ENCODE assay signal across 24 cellular contexts in the genomic region with DNA sequence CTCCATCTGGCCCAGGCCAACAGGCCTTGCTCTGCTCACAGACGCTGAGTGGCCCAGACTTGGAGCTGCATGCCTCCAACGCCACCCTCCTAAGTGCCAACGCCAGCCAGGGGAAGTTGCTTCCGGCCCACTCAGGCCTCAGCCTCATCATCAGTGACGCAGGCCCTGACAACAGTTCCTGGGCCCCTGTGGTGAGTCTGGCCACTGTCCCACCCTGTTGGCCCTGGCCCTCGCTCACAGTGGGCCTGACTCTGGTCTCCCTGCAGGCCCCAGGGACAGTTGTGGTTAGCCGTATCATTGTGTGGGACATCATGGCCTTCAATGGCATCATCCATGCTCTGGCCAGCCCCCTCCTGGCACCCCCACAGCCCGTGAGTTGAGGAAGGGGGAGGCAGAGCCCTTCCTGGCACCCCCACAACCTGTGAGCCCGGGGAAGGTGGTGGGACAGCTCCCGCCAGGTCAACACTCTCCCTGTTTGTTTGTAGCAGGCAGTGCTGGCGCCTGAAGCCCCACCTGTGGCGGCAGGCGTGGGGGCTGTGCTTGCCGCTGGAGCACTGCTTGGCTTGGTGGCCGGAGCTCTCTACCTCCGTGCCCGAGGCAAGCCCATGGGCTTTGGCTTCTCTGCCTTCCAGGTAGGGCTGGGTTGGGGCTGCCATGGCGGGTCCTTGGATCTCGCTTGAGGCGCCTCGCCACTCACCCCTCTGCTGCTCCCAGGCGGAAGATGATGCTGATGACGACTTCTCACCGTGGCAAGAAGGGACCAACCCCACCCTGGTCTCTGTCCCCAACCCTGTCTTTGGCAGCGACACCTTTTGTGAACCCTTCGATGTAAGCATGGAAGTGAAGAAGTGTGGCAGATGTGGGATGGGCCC. TPM values are rescaled to one million over a fixed set of nuclear protein-coding genes. Genes with fewer than 3 reads are reported as not detected.
A peak's percentile ranks its signal among the peaks of the same experiment; 100 is the strongest.
DNase-seq lines count a peak whose midpoint lies in the region; ATAC-seq and TF ChIP-seq lines count a peak whose summit lies in the region.
"Had no signal": no experiment of that assay in that cellular context is flagged by ENCODE, and none has a peak within 500 bp of the region (broad histone marks: within the 10 kb centered on the region; RNA-seq: fewer than 3 reads in every experiment).

No MANE protein-coding gene starts in this region.

- no peak overlapping the region for H2BK120ac ChIP-seq in H9 (ENCODE audit: low read depth, low read length, poor library complexity, severe bottlenecking)

- H3K18ac ChIP-seq in H9 (ENCODE audit: insufficient read length, low read depth, low read length): no peak overlapping the region

- no peak overlapping the region for H2BK20ac ChIP-seq in H9 (ENCODE audit: low read depth, low read length, poor library complexity, severe bottlenecking)

- H3K36me3 Mint-ChIP-seq in H9 (ENCODE audit: insufficient read depth in 1 of 3, low read depth in 3 of 3): peaks cover 24 to 49% (median 45%) of the 10 kb centered on the region in 3 experiments; a peak in 6 of 7 replicates
- peaks cover 46% of the 10 kb centered on the region for H3K36me3 Mint-ChIP-seq in Calu3 (ENCODE audit: insufficient read depth, unreplicated experiment)
- H3K36me3 Mint-ChIP-seq: activated naive CD8-positive, alpha-beta T cell; CD8-positive, alpha-beta memory T cell had no signal

- H2BK15ac ChIP-seq in H9 (ENCODE audit: low read depth, low read length): no peak overlapping the region

- no peaks in the 10 kb centered on the region for H3K79me2 ChIP-seq in H9 (ENCODE audit: insufficient read depth, low read length)

- BruUV-seq in Calu3 (replicated peaks; lab: Mats Ljungman, UMichigan): no TSS peak

- H4K91ac ChIP-seq in H9 (ENCODE audit: insufficient read length, low read depth, low read length): no peak overlapping the region

- no peak overlapping the region for H3K4me3 ChIP-seq in right atrium auricular region

- peaks cover 43% of the 10 kb centered on the region for H3K36me3 ChIP-seq in right atrium auricular region

- no peak overlapping the region for H2BK12ac ChIP-seq in H9 (ENCODE audit: insufficient read length, low read depth, low read length)

- H3K14ac ChIP-seq in H9 (ENCODE audit: insufficient read depth, low read length): no peak overlapping the region

- H4K20me1 ChIP-seq in H9 (ENCODE audit: control insufficient read depth, insufficient read depth, insufficient read length): peaks cover 3% of the 10 kb centered on the region

- no peak for ATAC-seq in sciatic nerve
- ATAC-seq in stimulated activated naive CD8-positive, alpha-beta T cell treated with anti-CD3 and anti-CD28 coated beads, Interleukin-15, amount 100 ng/mL, for 72 hours: no peak
- ATAC-seq: activated CD8-positive, alpha-beta T cell treated with anti-CD3 and anti-CD28 coated beads for 36 hours had no signal

- H3K4me1 ChIP-seq in H9 (ENCODE audit: insufficient read depth, low read length): no peaks in the 10 kb centered on the region
- peaks cover 0 to 44% of the 10 kb centered on the region in 2 donors for H3K4me1 ChIP-seq in right atrium auricular region

- H2AFZ ChIP-seq in H9 (ENCODE audit: low read length): no peak overlapping the region

- H3K9me3 Mint-ChIP-seq in H9 (no peaks in the 10 kb centered on the region), Calu3 (ENCODE audit: low read depth, unreplicated experiment) (no peaks in the 10 kb centered on the region)
- no peaks in the 10 kb centered on the region for H3K9me3 Mint-ChIP-seq in stimulated activated naive CD8-positive, alpha-beta T cell treated with anti-CD3 and anti-CD28 coated beads, Interleukin-15, amount 100 ng/mL, for 72 hours
- H3K9me3 Mint-ChIP-seq: activated B cell treated with CpG ODN at 0.5 μM for 24 hours; activated CD8-positive, alpha-beta T cell treated with anti-CD3 and anti-CD28 coated beads for 36 hours; CD8-positive, alpha-beta memory T cell; IgD-negative memory B cell; neural crest cell; T-helper 1 cell treated with Interleukin-12 subunit alpha and Interleukin-12 subunit beta and Interleukin-4 antibody, amounts not matched to agents 30 μg/mL and 1 μg/mL, for 36 hours had no signal

- H3K4ac ChIP-seq in H9 (ENCODE audit: low read depth, low read length): no peak overlapping the region

- H3K27me3 ChIP-seq in H9 (ENCODE audit: insufficient read depth, low read length): no peaks in the 10 kb centered on the region
- no peaks in the 10 kb centered on the region for H3K27me3 ChIP-seq in right atrium auricular region

- H3K27ac Mint-ChIP-seq in H9 (peak overlapping the region in 2 of 3 experiments; percentile 27 to 90; a peak in 3 of 7 replicates), Calu3 (ENCODE audit: unreplicated experiment) (no peak overlapping the region)
- H3K27ac Mint-ChIP-seq in stimulated activated naive CD8-positive, alpha-beta T cell treated with anti-CD3 and anti-CD28 coated beads, Interleukin-15, amount 100 ng/mL, for 72 hours: peak overlapping the region in 1 of 2 donors; percentile 63
- H3K27ac Mint-ChIP-seq: activated B cell treated with CpG ODN at 0.5 μM for 24 hours; activated CD8-positive, alpha-beta T cell treated with anti-CD3 and anti-CD28 coated beads for 36 hours; activated naive CD8-positive, alpha-beta T cell; T-helper 1 cell treated with Interleukin-12 subunit alpha and Interleukin-12 subunit beta and Interleukin-4 antibody, amounts not matched to agents 30 μg/mL and 1 μg/mL, for 36 hours had no signal

- H3K9me3 ChIP-seq in H9 (ENCODE audit: control insufficient read depth, low read depth, low read length): no peaks in the 10 kb centered on the region
- no peaks in the 10 kb centered on the region for H3K9me3 ChIP-seq in right atrium auricular region

- no peak overlapping the region for H2BK5ac ChIP-seq in H9 (ENCODE audit: insufficient read length, low read length)

- no peak overlapping the region for H4K8ac ChIP-seq in H9 (replicated peaks; ENCODE audit: insufficient read length, low read depth, low read length)

- H3K79me1 ChIP-seq in H9 (ENCODE audit: insufficient read depth, low read depth, low read length, poor library complexity, severe bottlenecking): no peaks in the 10 kb centered on the region

- TF ChIP-seq CTCF in H9 (conservative IDR thresholded peaks at IDR 0.05) (no peak), right atrium auricular region (IDR thresholded peaks at IDR 0.05) (no peak), Calu3 (IDR thresholded peaks at IDR 0.05; ENCODE audit: unreplicated experiment) (no peak)

- H3K4me3 Mint-ChIP-seq in H9: no peak overlapping the region; a peak in 1 of 5 replicates
- H3K4me3 Mint-ChIP-seq in stimulated activated naive CD8-positive, alpha-beta T cell treated with anti-CD3 and anti-CD28 coated beads, Interleukin-15, amount 100 ng/mL, for 72 hours: no peak overlapping the region
- H3K4me3 Mint-ChIP-seq in Calu3 (ENCODE audit: low read depth, unreplicated experiment): no peak overlapping the region
- H3K4me3 Mint-ChIP-seq: activated B cell treated with CpG ODN at 0.5 μM for 24 hours; activated CD8-positive, alpha-beta T cell treated with anti-CD3 and anti-CD28 coated beads for 36 hours; activated naive CD8-positive, alpha-beta T cell; CD8-positive, alpha-beta memory T cell; IgD-negative memory B cell; neural crest cell; T-helper 1 cell treated with Interleukin-12 subunit alpha and Interleukin-12 subunit beta and Interleukin-4 antibody, amounts not matched to agents 30 μg/mL and 1 μg/mL, for 36 hours had no signal

- H3K27ac ChIP-seq in H9 (ENCODE audit: insufficient read length, low read depth, low read length) (no peak overlapping the region), right atrium auricular region (peak overlapping the region; percentile 74 to 83)
- H3K27ac ChIP-seq: HL-60 had no signal

- H3K27me3 Mint-ChIP-seq in H9 (ENCODE audit: low read depth) (no peaks in the 10 kb centered on the region; the same call in none of the 2 replicates), Calu3 (ENCODE audit: unreplicated experiment) (no peaks in the 10 kb centered on the region)
- no peaks in the 10 kb centered on the region for H3K27me3 Mint-ChIP-seq in stimulated activated naive CD8-positive, alpha-beta T cell treated with anti-CD3 and anti-CD28 coated beads, Interleukin-15, amount 100 ng/mL, for 72 hours
- H3K27me3 Mint-ChIP-seq: activated B cell treated with CpG ODN at 0.5 μM for 24 hours; activated CD8-positive, alpha-beta T cell treated with anti-CD3 and anti-CD28 coated beads for 36 hours; activated naive CD8-positive, alpha-beta T cell; IgD-negative memory B cell had no signal

- no peak overlapping the region for H3T11ph ChIP-seq in H9 (ENCODE audit: low read length)

- no peak for DNase-seq in H9
- DNase-seq in cerebellum (ENCODE audit: low spot score): peak; percentile 39
- DNase-seq in right atrium auricular region (ENCODE audit: low spot score): no peak
- DNase-seq in sciatic nerve (ENCODE audit: low spot score): peak; percentile 56
- no peak for DNase-seq in stimulated activated naive CD8-positive, alpha-beta T cell treated with anti-CD3 and anti-CD28 coated beads, Interleukin-15, amount 100 ng/mL, for 72 hours
- DNase-seq in NCI-H1048 (lab: John Stamatoyannopoulos, UW): no peak
- DNase-seq in RPMI8226: no peak
- DNase-seq in Calu3: no peak
- DNase-seq: activated B cell treated with CpG ODN at 0.5 μM for 24 hours; activated CD8-positive, alpha-beta T cell treated with anti-CD3 and anti-CD28 coated beads for 36 hours; activated T-cell treated with anti-CD3 and anti-CD28 coated beads, Interleukin-2, amount 50 U/mL, for 48 hours; effector CD8-positive, alpha-beta T cell; EL; mesendoderm; NCI-H2081 treated with DMSO at 0.1 percent for 48 hours; NCI-H524; SIG-M5; stimulated activated naive CD4-positive, alpha-beta T cell had no signal

- no peak overlapping the region for H3K9ac ChIP-seq in H9 (ENCODE audit: extremely low read depth, insufficient read length, low read length)

- H4K5ac ChIP-seq in H9 (ENCODE audit: insufficient read length, low read depth, low read length): no peak overlapping the region

- no peak overlapping the region for H3K4me2 ChIP-seq in H9 (ENCODE audit: insufficient read depth, insufficient read length, low read length)

- H3K4me1 Mint-ChIP-seq in H9 (0 out of 4 replicates have a peak, but pooled peaks cover 2 to 3% of the 10 kb centered on the region in 2 experiments), Calu3 (ENCODE audit: low read depth, unreplicated experiment) (no peaks in the 10 kb centered on the region)
- H3K4me1 Mint-ChIP-seq in stimulated activated naive CD8-positive, alpha-beta T cell treated with anti-CD3 and anti-CD28 coated beads, Interleukin-15, amount 100 ng/mL, for 72 hours: no peaks in the 10 kb centered on the region
- H3K4me1 Mint-ChIP-seq: activated B cell treated with CpG ODN at 0.5 μM for 24 hours; CD8-positive, alpha-beta memory T cell; IgD-negative memory B cell had no signal

- CTCF ChIA-PET in Calu3 (lab: Charles Lee): interaction anchor here (0.6 kb wide), 1 partner anchor 347 kb away, joined by 4 read pairs; no protein-coding TSS in a partner anchor

- H3K23ac ChIP-seq in H9 (ENCODE audit: insufficient read length, low read depth, low read length): no peak overlapping the region

- H2AK5ac ChIP-seq in H9 (ENCODE audit: insufficient read length, low read length): no peak overlapping the region

- no CpG with 5 or more reads among the region's 26 CpGs for WGBS in H9 (ENCODE audit: extremely low coverage, insufficient read length, low lambda C conversion rate)

- no peaks in the 10 kb centered on the region for H3K23me2 ChIP-seq in H9 (ENCODE audit: insufficient read length, low read depth, low read length, poor library complexity, severe bottlenecking)

- no peak overlapping the region for H3K56ac ChIP-seq in H9 (ENCODE audit: insufficient read length, low read depth, low read length)

- intact Hi-C loops in sciatic nerve (cut with DNase I) (no loop called here), Calu3 (cut with micrococcal nuclease; ENCODE audit: unreplicated experiment) (no loop called here)

RNA-seq across cellular contexts. Expression of a gene that starts 10.0 kb away (rescaled TPM):
- 441 and 444 TPM in 2 replicates for total RNA-seq in H9 (2021)
- total RNA-seq in cerebellum: 39.0 TPM
- 100 to 1,000 TPM in 1 of 2 donors, 10 to 100 TPM in 1; 94.0 to 146 TPM for total RNA-seq in right atrium auricular region
- 78.3 TPM for total RNA-seq in sciatic nerve
- 100 and 146 TPM in 2 replicates for total RNA-seq in Calu3 (2022)

RNA-seq across cellular contexts. Expression of a gene that starts 12.8 kb away (rescaled TPM):
- total RNA-seq in H9 (2021): 39.1 and 45.8 TPM in 2 replicates
- 4.5 TPM for total RNA-seq in cerebellum
- 1 to 10 TPM; 1.2 to 3.1 TPM for total RNA-seq in right atrium auricular region
- total RNA-seq in sciatic nerve: 16.0 TPM
- total RNA-seq in Calu3 (2022): 14.0 and 15.1 TPM in 2 replicates

RNA-seq across cellular contexts. Expression of a gene that starts 28.5 kb away (rescaled TPM):
- 0.90 and 1.5 TPM in 2 replicates for total RNA-seq in H9 (2021)
- total RNA-seq in cerebellum: 19.8 TPM
- 10 to 100 TPM; 46.5 to 62.6 TPM for total RNA-seq in right atrium auricular region
- total RNA-seq in sciatic nerve: 256 TPM
- 0.26 TPM in 1 of 2 replicates, not detected in the other for total RNA-seq in Calu3 (2022)

Comparison
In these comparisons a context has a peak if more than half of its experiments do, and no peak if none do; other contexts are left out.
1. DNase-seq: peak in cerebellum (single experiment) and sciatic nerve (single experiment); none in H9 (single experiment), right atrium auricular region (single experiment), stimulated activated naive CD8-positive, alpha-beta T cell treated with anti-CD3 and anti-CD28 coated beads, Interleukin-15, amount 100 ng/mL, for 72 hours (0 of 2), NCI-H1048 (single experiment), RPMI8226 (single experiment) and Calu3 (single experiment).